ENCODE assay signal across 8 cellular contexts in genomic region chr17:45619983-45620382, GRCh38.
DNase-seq lines count a peak whose midpoint lies in the region; ATAC-seq and TF ChIP-seq lines count a peak whose summit lies in the region.
"Not testable (repeated sequence)": the region's sequence is repeated elsewhere in the genome, so short reads cannot be mapped to it uniquely, and the experiment has no call there.

No MANE protein-coding gene starts in this region.

- WGBS in mesodermal cell (ENCODE audit: insufficient coverage in 2 of 2), 2 experiments = 0% methylated on average over 3 of the region's 16 CpGs

- not testable (repeated sequence) for H3K27ac ChIP-seq in ACC112 (ENCODE audit: low read depth, low read length); OCI-LY7 (ENCODE audit: low read depth, low read length, poor library complexity, severe bottlenecking); epithelial cell of prostate; mesodermal cell (ENCODE audit: low read depth, low read length, severe bottlenecking)

- not testable (repeated sequence) for H3K9me3 ChIP-seq in OCI-LY7 (ENCODE audit: low read length); mesodermal cell (ENCODE audit: control insufficient read depth, low read length)

- H3K79me2 ChIP-seq in ACC112 (ENCODE audit: control insufficient read depth, insufficient read depth, low read length, unreplicated experiment); OCI-LY7 (ENCODE audit: insufficient read depth, low read depth, low read length): not testable (repeated sequence)

- peak overlapping the region; percentile 80 for H3K4me3 Mint-ChIP-seq in activated T-cell treated with anti-CD3 and anti-CD28 coated beads, Interleukin-2, amount 50 U/mL, for 24 hours

- not testable (repeated sequence) for H3K36me3 Mint-ChIP-seq in activated T-cell treated with anti-CD3 and anti-CD28 coated beads, Interleukin-2, amount 50 U/mL, for 24 hours (ENCODE audit: low read depth)

- peak; percentile 99 for ATAC-seq in GM19035 (IDR thresholded peaks at IDR 0.05; ENCODE audit: unreplicated experiment)
- ATAC-seq in HG02970 (IDR thresholded peaks at IDR 0.05; ENCODE audit: low FRiP score, unreplicated experiment) = peak; percentile 88

- POLR2A ChIA-PET in OCI-LY7 (lab: Charles Lee) = not testable (repeated sequence)

- H2AFZ ChIP-seq in ACC112 (ENCODE audit: low read length, unreplicated experiment); OCI-LY7 (ENCODE audit: low read length): not testable (repeated sequence)

- not testable (repeated sequence) for H3K4me1 Mint-ChIP-seq in activated T-cell treated with anti-CD3 and anti-CD28 coated beads, Interleukin-2, amount 50 U/mL, for 24 hours (ENCODE audit: low read depth)

- not testable (repeated sequence) for H3K27me3 ChIP-seq in ACC112 (ENCODE audit: insufficient read depth, low read length)

- not testable (repeated sequence) for H3K9me2 ChIP-seq in OCI-LY7 (ENCODE audit: insufficient read depth, low read length)

- not testable (repeated sequence) for H3K27me3 Mint-ChIP-seq in activated T-cell treated with anti-CD3 and anti-CD28 coated beads, Interleukin-2, amount 50 U/mL, for 24 hours

- CTCF ChIA-PET in OCI-LY7 (lab: Charles Lee; ENCODE audit: unreplicated experiment) = not testable (repeated sequence)

- intact Hi-C loops in OCI-LY7 (cut with micrococcal nuclease; ENCODE audit: unreplicated experiment) = not testable (repeated sequence)

- H4K20me1 ChIP-seq in OCI-LY7 (ENCODE audit: insufficient read depth, low read length) = not testable (repeated sequence)

- TF ChIP-seq CTCF in OCI-LY7 (conservative IDR thresholded peaks at IDR 0.05; ENCODE audit: low read length) = not testable (repeated sequence)

- not testable (repeated sequence) for H3K9me3 Mint-ChIP-seq in activated T-cell treated with anti-CD3 and anti-CD28 coated beads, Interleukin-2, amount 50 U/mL, for 24 hours

- not testable (repeated sequence) for H3K4me1 ChIP-seq in ACC112 (ENCODE audit: control insufficient read depth, insufficient read depth, low read length, unreplicated experiment); OCI-LY7 (ENCODE audit: insufficient read depth, low read length, poor library complexity, severe bottlenecking); mesodermal cell (ENCODE audit: control insufficient read depth, insufficient read depth, low read length, poor library complexity, severe bottlenecking)

- peak; percentile 59 for DNase-seq in OCI-LY7 (ENCODE audit: low spot score)
- DNase-seq in activated T-cell treated with anti-CD3 and anti-CD28 coated beads, Interleukin-2, amount 50 U/mL, for 24 hours = peak; percentile 92
- peak; percentile 5 for DNase-seq in epithelial cell of prostate (ENCODE audit: low read depth, low spot score)
- DNase-seq in stimulated activated CD4-positive, alpha-beta T cell treated with anti-CD3 and anti-CD28 coated beads, Interleukin-2, amount 100 ng/mL, for 4 hours (ENCODE audit: low read depth) = peak; percentile 81

- H3K27ac Mint-ChIP-seq in activated T-cell treated with anti-CD3 and anti-CD28 coated beads, Interleukin-2, amount 50 U/mL, for 24 hours = peak overlapping the region; percentile 61

- BruUV-seq in OCI-LY7 (replicated peaks; lab: Mats Ljungman, UMichigan) = not testable (repeated sequence)

- not testable (repeated sequence) for H3K4me2 ChIP-seq in OCI-LY7 (ENCODE audit: low read length)

- not testable (repeated sequence) for H3K36me3 ChIP-seq in ACC112 (ENCODE audit: insufficient read depth, low read length); OCI-LY7 (ENCODE audit: insufficient read depth, low read length); mesodermal cell (ENCODE audit: control insufficient read depth, insufficient read depth, low read length)

- H3K4me3 ChIP-seq in ACC112 (ENCODE audit: low read depth, low read length) = peak overlapping the region; percentile 70
- H3K4me3 ChIP-seq in OCI-LY7 (ENCODE audit: low read depth, low read length, poor library complexity, severe bottlenecking) = peak overlapping the region; percentile 65
- peak overlapping the region; percentile 38 for H3K4me3 ChIP-seq in mesodermal cell (ENCODE audit: extremely low read depth, insufficient read depth, low read length, poor library complexity, severe bottlenecking)

Comparison
In these comparisons a context has a peak if more than half of its experiments do, and no peak if none do; other contexts are left out.
1. DNase-seq: peak in every context shown above with its lines; median percentile 92 in activated T-cell treated with anti-CD3 and anti-CD28 coated beads, Interleukin-2, amount 50 U/mL, for 24 hours; 81 in stimulated activated CD4-positive, alpha-beta T cell treated with anti-CD3 and anti-CD28 coated beads, Interleukin-2, amount 100 ng/mL, for 4 hours; 59 in OCI-LY7; 5 in epithelial cell of prostate.